ENCODE assay signal across 13 cellular contexts in genomic region chr19:43349813-43350212, GRCh38. TPM values are rescaled to one million over a fixed set of nuclear protein-coding genes. Genes with fewer than 3 reads are reported as not detected.
"Had no signal": no experiment of that assay in that cellular context is flagged by ENCODE, and none has a peak within 500 bp of the region (broad histone marks: within the 10 kb centered on the region; RNA-seq: fewer than 3 reads in every experiment).

No MANE protein-coding gene starts in this region.

RNA-seq across cellular contexts. Expression of gene CD177, which starts 3.7 kb away (rescaled TPM):
- total RNA-seq: activated CD4-positive, alpha-beta memory T cell treated with anti-CD3 and anti-CD28 coated beads, Interleukin-2, amount 10 ng/mL, durations not matched to agents 7 days and 5 days; activated CD4-positive, alpha-beta T cell treated with anti-CD3 and anti-CD28 coated beads for 36 hours; activated CD4-positive, alpha-beta T cell treated with anti-CD3 and anti-CD28 coated beads, Interleukin-2, amount 10 ng/mL, durations not matched to agents 7 days and 5 days; activated CD8-positive, alpha-beta memory T cell treated with anti-CD3 and anti-CD28 coated beads, Interleukin-2, amount 10 ng/mL, durations not matched to agents 7 days and 5 days; activated CD8-positive, alpha-beta T cell treated with anti-CD3 and anti-CD28 coated beads, Interleukin-2, amount 10 ng/mL, durations not matched to agents 7 days and 5 days; activated naive CD8-positive, alpha-beta T cell treated with anti-CD3 and anti-CD28 coated beads, Interleukin-2, amount 10 ng/mL, durations not matched to agents 7 days and 5 days; activated T-helper 2 cell treated with anti-CD3 and anti-CD28 coated beads, Interferon-gamma antibody, Interleukin-2, Interleukin-4, amounts not matched to agents 10 μg/mL and 5 μg/mL and 100 μg/mL, durations not matched to agents 14 hours and 24 hours and 36 hours; ascending aorta; cardiac muscle cell; T-cell; T-helper 1 cell treated with Interleukin-12 subunit alpha and Interleukin-12 subunit beta and Interleukin-4 antibody, amounts not matched to agents 30 ng/mL and 1 ng/mL, for 36 hours; T-helper 17 cell; T-helper 2 cell treated with Interferon-gamma antibody and Interleukin-4, amounts not matched to agents 100 ng/mL and 5 ng/mL, for 36 hours had no signal
- polyA plus RNA-seq: cardiac muscle cell had no signal
